18 cellular contexts compared by ENCODE assay signal in genomic region chr5:101605700-101606099, GRCh38.
DNase-seq lines count a peak whose midpoint lies in the region; ATAC-seq lines count a peak whose summit lies in the region.
"Had no signal": no experiment of that assay in that cellular context is flagged by ENCODE, and none has a peak within 500 bp of the region (broad histone marks: within the 10 kb centered on the region; RNA-seq: fewer than 3 reads in every experiment).

No MANE protein-coding gene starts in this region.

- no peak overlapping the region for H3K27ac Mint-ChIP-seq in effector memory CD8-positive, alpha-beta T cell

- ATAC-seq in GM18499 (IDR thresholded peaks at IDR 0.05; ENCODE audit: insufficient read depth, unreplicated experiment) = peak; percentile 79
- ATAC-seq in GM19452 (IDR thresholded peaks at IDR 0.05; ENCODE audit: unreplicated experiment) = peak; percentile 57
- ATAC-seq in HG02938 (IDR thresholded peaks at IDR 0.05; ENCODE audit: unreplicated experiment) = peak; percentile 84
- peak; percentile 69 for ATAC-seq in HG03571 (IDR thresholded peaks at IDR 0.05; ENCODE audit: unreplicated experiment)
- ATAC-seq in GM19328 (IDR thresholded peaks at IDR 0.05; ENCODE audit: unreplicated experiment) = no peak
- ATAC-seq in effector memory CD8-positive, alpha-beta T cell (replicated peaks) = no peak
- ATAC-seq: PC-3 had no signal

- no peaks in the 10 kb centered on the region for H3K4me1 Mint-ChIP-seq in effector memory CD8-positive, alpha-beta T cell (ENCODE audit: low read depth in 2 of 2)

- H3K4me3 Mint-ChIP-seq in effector memory CD8-positive, alpha-beta T cell = no peak overlapping the region

- no peaks in the 10 kb centered on the region for H3K36me3 Mint-ChIP-seq in effector memory CD8-positive, alpha-beta T cell (ENCODE audit: insufficient read depth)

- no peak for DNase-seq in DMS53 treated with DMSO at 0.1 percent for 48 hours (lab: John Stamatoyannopoulos, UW; ENCODE audit: unreplicated experiment)
- no peak for DNase-seq in GOT3 (lab: John Stamatoyannopoulos, UW)
- no peak for DNase-seq in effector memory CD8-positive, alpha-beta T cell
- DNase-seq: ACHN; activated CD4-positive, alpha-beta T cell treated with anti-CD3 and anti-CD28 coated beads, Interleukin-2, amount 50 U/mL, for 48 hours; amygdala; GDM1; glutamatergic neuron; IMR-90; kidney glomerular epithelial cell; NCI-H1105; PC-3; stimulated activated naive CD4-positive, alpha-beta T cell treated with Interleukin-2 at 50 U/mL for 16 hours had no signal

- no peaks in the 10 kb centered on the region for H3K27me3 Mint-ChIP-seq in effector memory CD8-positive, alpha-beta T cell

- peaks cover 0 to 2% of the 10 kb centered on the region in 2 donors for H3K9me3 Mint-ChIP-seq in effector memory CD8-positive, alpha-beta T cell

Comparison
In these comparisons a context has a peak if more than half of its experiments do, and no peak if none do; other contexts are left out.
1. ATAC-seq: peak in GM18499 (single experiment), GM19452 (single experiment), HG02938 (single experiment) and HG03571 (single experiment); none in GM19328 (single experiment) and effector memory CD8-positive, alpha-beta T cell (single experiment).